In genomic region chr6:45722876-45723275, GRCh38 we compare ENCODE assay signal across 20 cellular contexts.
"Had no signal": no experiment of that assay in that cellular context is flagged by ENCODE, and none has a peak within 500 bp of the region (broad histone marks: within the 10 kb centered on the region; RNA-seq: fewer than 3 reads in every experiment).

No MANE protein-coding gene starts in this region.

- H3K36me3 Mint-ChIP-seq: activated naive CD8-positive, alpha-beta T cell treated with anti-CD3 and anti-CD28 coated beads for 36 hours; mesothelial cell of epicardium had no signal

- H3K4me1 ChIP-seq: gastrocnemius medialis had no signal

- H3K4me3 ChIP-seq: gastrocnemius medialis, spleen, thoracic aorta had no signal

- H3K9me3 ChIP-seq: gastrocnemius medialis had no signal

- H3K27me3 ChIP-seq: gastrocnemius medialis, spleen had no signal

- DNase-seq: activated CD4-positive, alpha-beta memory T cell treated with anti-CD3 and anti-CD28 coated beads, Interleukin-2, amount 10 ng/mL, durations not matched to agents 7 days and 5 days; activated CD8-positive, alpha-beta memory T cell treated with anti-CD3 and anti-CD28 coated beads, Interleukin-2, amount 10 ng/mL, durations not matched to agents 7 days and 5 days; activated naive CD4-positive, alpha-beta T cell; activated naive CD8-positive, alpha-beta T cell treated with anti-CD3 and anti-CD28 coated beads for 36 hours; activated T-cell treated with anti-CD3 and anti-CD28 coated beads, Interleukin-2, amount 50 U/mL, for 1 hour; amniotic stem cell; caudate nucleus; endodermal cell; erythroblast; gastrocnemius medialis; head of caudate nucleus; kidney glomerular epithelial cell; spleen; stimulated activated CD4-positive, alpha-beta T cell treated with anti-CD3 and anti-CD28 coated beads, Interleukin-4, amount 100 ng/mL, for 4 hours; stimulated activated naive B cell treated with anti-CD40 and anti-IgM and Interleukin-4, amounts not matched to agents 10 μg/mL and 1 μg/mL and 100 μg/mL, for 72 hours had no signal

- H3K27ac ChIP-seq: gastrocnemius medialis, spleen, thoracic aorta had no signal

- ATAC-seq: activated CD8-positive, alpha-beta memory T cell treated with anti-CD3 and anti-CD28 coated beads, Interleukin-2, amount 10 ng/mL, durations not matched to agents 7 days and 5 days; activated T-helper 17 cell treated with anti-CD3 and anti-CD28 coated beads, Interleukin-2, amount 50 U/mL, for 72 hours; gastrocnemius medialis; stimulated activated naive B cell treated with anti-CD40 and anti-IgM and Interleukin-4, amounts not matched to agents 10 μg/mL and 1 μg/mL and 100 μg/mL, for 72 hours had no signal

- H3K27ac Mint-ChIP-seq: activated CD4-positive, alpha-beta memory T cell treated with anti-CD3 and anti-CD28 coated beads, Interleukin-2, amount 10 ng/mL, durations not matched to agents 7 days and 5 days; activated CD8-positive, alpha-beta memory T cell treated with anti-CD3 and anti-CD28 coated beads, Interleukin-2, amount 10 ng/mL, durations not matched to agents 7 days and 5 days; activated naive CD8-positive, alpha-beta T cell treated with anti-CD3 and anti-CD28 coated beads for 36 hours; activated T-helper 17 cell treated with anti-CD3 and anti-CD28 coated beads, Interleukin-2, amount 50 U/mL, for 72 hours; endodermal cell; mesothelial cell of epicardium; nephron; stimulated activated naive B cell treated with anti-CD40 and anti-IgM and Interleukin-4, amounts not matched to agents 10 μg/mL and 1 μg/mL and 100 μg/mL, for 72 hours; T-helper 2 cell treated with Interferon-gamma antibody and Interleukin-4, amounts not matched to agents 5 μg/mL and 100 μg/mL, for 36 hours had no signal

- H3K27me3 Mint-ChIP-seq: activated CD8-positive, alpha-beta memory T cell treated with anti-CD3 and anti-CD28 coated beads, Interleukin-2, amount 10 ng/mL, durations not matched to agents 7 days and 5 days; activated T-helper 17 cell treated with anti-CD3 and anti-CD28 coated beads, Interleukin-2, amount 50 U/mL, for 72 hours had no signal

- H3K36me3 ChIP-seq: gastrocnemius medialis, spleen, thoracic aorta had no signal

- H3K9me3 Mint-ChIP-seq: endodermal cell had no signal

- H3K4me3 Mint-ChIP-seq: activated CD4-positive, alpha-beta memory T cell treated with anti-CD3 and anti-CD28 coated beads, Interleukin-2, amount 10 ng/mL, durations not matched to agents 7 days and 5 days; activated CD8-positive, alpha-beta memory T cell treated with anti-CD3 and anti-CD28 coated beads, Interleukin-2, amount 10 ng/mL, durations not matched to agents 7 days and 5 days; activated naive CD8-positive, alpha-beta T cell treated with anti-CD3 and anti-CD28 coated beads for 36 hours; activated T-helper 17 cell treated with anti-CD3 and anti-CD28 coated beads, Interleukin-2, amount 50 U/mL, for 72 hours; endodermal cell; mesothelial cell of epicardium; nephron; stimulated activated naive B cell treated with anti-CD40 and anti-IgM and Interleukin-4, amounts not matched to agents 10 μg/mL and 1 μg/mL and 100 μg/mL, for 72 hours; T-helper 2 cell treated with Interferon-gamma antibody and Interleukin-4, amounts not matched to agents 5 μg/mL and 100 μg/mL, for 36 hours had no signal

- H3K4me1 Mint-ChIP-seq: activated CD4-positive, alpha-beta memory T cell treated with anti-CD3 and anti-CD28 coated beads, Interleukin-2, amount 10 ng/mL, durations not matched to agents 7 days and 5 days; activated CD8-positive, alpha-beta memory T cell treated with anti-CD3 and anti-CD28 coated beads, Interleukin-2, amount 10 ng/mL, durations not matched to agents 7 days and 5 days; activated naive CD8-positive, alpha-beta T cell treated with anti-CD3 and anti-CD28 coated beads for 36 hours; endodermal cell; stimulated activated naive B cell treated with anti-CD40 and anti-IgM and Interleukin-4, amounts not matched to agents 10 μg/mL and 1 μg/mL and 100 μg/mL, for 72 hours had no signal
